ENCODE assay signal across 9 cellular contexts in the genomic region with DNA sequence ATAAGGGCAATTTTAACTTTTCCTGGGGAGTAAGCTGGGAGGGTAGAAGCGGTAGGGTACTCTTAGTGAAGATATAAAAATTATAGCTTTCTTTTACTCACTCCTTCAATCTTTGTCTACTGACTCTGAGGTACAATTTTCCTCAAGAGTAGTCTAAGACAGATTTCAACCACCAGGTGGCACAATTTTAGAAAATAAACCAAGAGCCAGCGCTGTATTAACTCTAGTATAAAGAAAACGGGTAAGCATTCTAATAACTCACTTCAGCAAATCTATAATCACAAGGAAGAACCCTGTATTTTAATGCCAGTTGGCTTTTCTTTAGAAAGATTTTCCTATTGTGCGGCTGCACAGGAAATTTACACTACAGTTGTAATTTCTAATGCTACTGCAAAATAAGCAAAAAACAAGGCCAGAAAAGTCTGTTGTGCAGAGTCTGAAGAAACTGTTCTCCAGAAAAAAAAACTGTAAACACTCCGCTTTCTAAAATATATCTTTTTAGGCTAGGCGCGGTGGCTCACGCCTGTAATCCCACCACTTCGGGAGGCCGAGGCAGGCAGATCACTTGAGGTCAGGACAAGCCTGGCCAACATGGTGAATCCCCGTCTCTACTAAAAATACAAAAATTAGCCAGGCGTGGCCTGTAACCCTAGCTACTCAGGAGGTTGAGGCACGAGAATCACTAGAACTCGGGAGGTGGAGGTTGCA. TPM values are rescaled to one million over a fixed set of nuclear protein-coding genes. Genes with fewer than 3 reads are reported as not detected.
DNase-seq lines count a peak whose midpoint lies in the region; ATAC-seq, FAIRE-seq and TF ChIP-seq lines count a peak whose summit lies in the region.
"Had no signal": no experiment of that assay in that cellular context is flagged by ENCODE, and none has a peak within 500 bp of the region (broad histone marks: within the 10 kb centered on the region; RNA-seq: fewer than 3 reads in every experiment).

No MANE protein-coding gene starts in this region.

- H3K27ac ChIP-seq in endothelial cell of umbilical vein (ENCODE audit: insufficient read depth, low read depth, low read length) (no peak overlapping the region), neural cell (ENCODE audit: low read length) (no peak overlapping the region)

- CTCF ChIA-PET in endothelial cell of umbilical vein (lab: Charles Lee), result interaction anchor here (0.5 to 4.3 kb wide), 25 partner anchors 8 to 733 kb away, joined by 3 to 38 read pairs (median 4); partner anchors contain the start of gene ATMIN

- H4K20me1 ChIP-seq in Loucy (ENCODE audit: insufficient read depth, low read length, poor library complexity, severe bottlenecking) (peaks cover 55% of the 10 kb centered on the region), endothelial cell of umbilical vein (replicated peaks; ENCODE audit: control insufficient read depth, extremely low read depth, insufficient read depth, low read length) (no peaks in the 10 kb centered on the region), neural cell (ENCODE audit: insufficient read depth) (no peaks in the 10 kb centered on the region)

- H3K36me3 Mint-ChIP-seq in activated T-cell treated with anti-CD3 and anti-CD28 coated beads, Interleukin-2, amount 50 U/mL, for 24 hours (ENCODE audit: low read depth), result peaks cover 70% of the 10 kb centered on the region

- H3K27me3 ChIP-seq in Loucy (ENCODE audit: insufficient read depth, low read length, poor library complexity, severe bottlenecking) (no peaks in the 10 kb centered on the region), endothelial cell of umbilical vein (ENCODE audit: control insufficient read depth in 2 of 2, insufficient read depth in 2 of 2, low read length in 2 of 2) (no peaks in the 10 kb centered on the region), neural cell (ENCODE audit: insufficient read depth, low read depth, low read length) (no peaks in the 10 kb centered on the region)

- no peak for DNase-seq in activated T-cell treated with anti-CD3 and anti-CD28 coated beads, Interleukin-2, amount 50 U/mL, for 24 hours
- no peak for DNase-seq in activated T-cell treated with anti-CD3 and anti-CD28 coated beads, Interleukin-2, amount 50 U/mL, for 1 hour
- DNase-seq in T-helper 1 cell (peak in 3 of 5 donors; percentile 27 to 61 (median 31)), endothelial cell of umbilical vein (ENCODE audit: low read depth, low spot score) (peak; percentile 72), iPS-NIHi7 (ENCODE audit: extremely low spot score) (no peak)

- TF ChIP-seq RAD21 in neural cell (conservative IDR thresholded peaks at IDR 0.05), result peak; percentile 60

- TF ChIP-seq POLR2A in endothelial cell of umbilical vein (IDR thresholded peaks at IDR 0.05; ENCODE audit: low read depth, low read length), result no peak

- H3K4me2 ChIP-seq in Loucy (ENCODE audit: low read depth, low read length, poor library complexity, severe bottlenecking) (peak overlapping the region; percentile 96), endothelial cell of umbilical vein (ENCODE audit: insufficient read depth, low read length) (peak overlapping the region; percentile 80), neural cell (ENCODE audit: low read length) (no peak overlapping the region)

- peak overlapping the region; percentile 92 for H3K4me3 Mint-ChIP-seq in activated T-cell treated with anti-CD3 and anti-CD28 coated beads, Interleukin-2, amount 50 U/mL, for 24 hours

- H3K36me3 ChIP-seq in Loucy (ENCODE audit: insufficient read depth, low read length), result no peaks in the 10 kb centered on the region
- no peaks in the 10 kb centered on the region for H3K36me3 ChIP-seq in endothelial cell of umbilical vein (ENCODE audit: control insufficient read depth in 2 of 2, extremely low read depth in 1 of 2, insufficient read depth in 2 of 2, low read length in 2 of 2)
- no peaks in the 10 kb centered on the region for H3K36me3 ChIP-seq in neural cell (ENCODE audit: insufficient read depth, low read length)

- peak overlapping the region; percentile 78 for H3K4me3 ChIP-seq in Loucy (ENCODE audit: low read length, poor library complexity, severe bottlenecking)
- H3K4me3 ChIP-seq in endothelial cell of umbilical vein (replicated peaks in 1 of 3; ENCODE audit: insufficient read depth in 1 of 3, low read depth in 1 of 3, low read length in 3 of 3), result peak overlapping the region in 1 of 3 experiments; percentile 41
- peak overlapping the region; percentile 28 for H3K4me3 ChIP-seq in neural cell (ENCODE audit: low read length)

- peaks cover 73% of the 10 kb centered on the region for H3K4me1 Mint-ChIP-seq in activated T-cell treated with anti-CD3 and anti-CD28 coated beads, Interleukin-2, amount 50 U/mL, for 24 hours (ENCODE audit: low read depth)

- no peak for TF ChIP-seq EP300 in neural cell (conservative IDR thresholded peaks at IDR 0.05; ENCODE audit: poor library complexity, severe bottlenecking)

- no peaks in the 10 kb centered on the region for H3K27me3 Mint-ChIP-seq in activated T-cell treated with anti-CD3 and anti-CD28 coated beads, Interleukin-2, amount 50 U/mL, for 24 hours

- H3K9ac ChIP-seq in Loucy (ENCODE audit: low read depth, low read length, poor library complexity, severe bottlenecking), result peak overlapping the region; percentile 64
- peak overlapping the region; percentile 25 for H3K9ac ChIP-seq in endothelial cell of umbilical vein (replicated peaks; ENCODE audit: extremely low read depth, insufficient read depth, low read length)
- H3K9ac ChIP-seq in neural cell (ENCODE audit: low read length), result no peak overlapping the region

- no peak for ATAC-seq in GM19035 (IDR thresholded peaks at IDR 0.05; ENCODE audit: unreplicated experiment)
- ATAC-seq: left colon had no signal

- FAIRE-seq in endothelial cell of umbilical vein (lab: Jason Lieb, UNC), result peak; percentile 71

- H3K4me1 ChIP-seq in Loucy (ENCODE audit: insufficient read depth, low read length, poor library complexity, severe bottlenecking) (peaks cover 64% of the 10 kb centered on the region), endothelial cell of umbilical vein (ENCODE audit: control insufficient read depth, extremely low read depth, insufficient read depth, low read length) (peaks cover 19% of the 10 kb centered on the region)

- no peaks in the 10 kb centered on the region for H3K9me3 Mint-ChIP-seq in activated T-cell treated with anti-CD3 and anti-CD28 coated beads, Interleukin-2, amount 50 U/mL, for 24 hours

- H3K27ac Mint-ChIP-seq in activated T-cell treated with anti-CD3 and anti-CD28 coated beads, Interleukin-2, amount 50 U/mL, for 24 hours, result peak overlapping the region; percentile 97

- H3K9me2 ChIP-seq in Loucy (replicated peaks; ENCODE audit: low read depth, low read length), result no peaks in the 10 kb centered on the region
- H3K9me2 ChIP-seq in neural cell (ENCODE audit: insufficient read depth, low read length), result no peaks in the 10 kb centered on the region

- H3K79me2 ChIP-seq in Loucy (ENCODE audit: insufficient read depth, low read length) (peaks cover 89% of the 10 kb centered on the region), endothelial cell of umbilical vein (ENCODE audit: control insufficient read depth, insufficient read depth, low read length) (peaks cover 88% of the 10 kb centered on the region), neural cell (replicated peaks; ENCODE audit: insufficient read depth, low read length) (peaks cover 52% of the 10 kb centered on the region)

- dilution Hi-C loops in endothelial cell of umbilical vein (cut with MboI; ENCODE audit: extremely low pct_ligation_motif_present, low sequenced_read_pairs), result no loop called here

- TF ChIP-seq CTCF in Loucy (conservative IDR thresholded peaks at IDR 0.05; ENCODE audit: low read length), result peak; percentile 73
- TF ChIP-seq CTCF in endothelial cell of umbilical vein (IDR thresholded peaks at IDR 0.05; ENCODE audit: extremely low read depth in 1 of 2, insufficient read depth in 1 of 2, low read depth in 1 of 2, low read length in 2 of 2), result peak; percentile 34 to 44
- peak; percentile 73 for TF ChIP-seq CTCF in neural cell (IDR thresholded peaks at IDR 0.05; ENCODE audit: poor library complexity, severe bottlenecking)

- POLR2A ChIA-PET in endothelial cell of umbilical vein (lab: Charles Lee), result interaction anchor here (1.4 to 1.5 kb wide), 2 partner anchors 12 to 67 kb away, joined by 5 to 7 read pairs; no protein-coding TSS in a partner anchor

- no peak overlapping the region for H2AFZ ChIP-seq in Loucy (ENCODE audit: low read length)
- H2AFZ ChIP-seq in endothelial cell of umbilical vein (ENCODE audit: low read depth, low read length), result no peak overlapping the region
- H2AFZ ChIP-seq in neural cell (ENCODE audit: low read depth, low read length), result no peak overlapping the region

- BruUV-seq in endothelial cell of umbilical vein (replicated peaks; lab: Mats Ljungman, UMichigan), result no TSS peak

- intact Hi-C loops in endothelial cell of umbilical vein (cut with micrococcal nuclease), result loop anchor here (1.0 kb wide), 2 partner anchors 80 to 734 kb away; no protein-coding TSS in a partner anchor

- no peaks in the 10 kb centered on the region for H3K9me1 ChIP-seq in endothelial cell of umbilical vein (replicated peaks; ENCODE audit: control insufficient read depth, extremely low read depth, insufficient read depth, low read length)

- H3F3A ChIP-seq in Loucy (ENCODE audit: low read depth), result no peaks in the 10 kb centered on the region
- no peaks in the 10 kb centered on the region for H3F3A ChIP-seq in neural cell (ENCODE audit: insufficient read depth, low read length, poor library complexity, severe bottlenecking)

- H3K9me3 ChIP-seq in Loucy (ENCODE audit: insufficient read depth, low read depth, low read length) (no peaks in the 10 kb centered on the region), endothelial cell of umbilical vein (replicated peaks; ENCODE audit: control insufficient read depth, insufficient read depth, low read length) (no peaks in the 10 kb centered on the region), neural cell (ENCODE audit: low read length) (no peaks in the 10 kb centered on the region)

RNA-seq across cellular contexts. Expression of gene CMC2, which starts 1.9 kb away (rescaled TPM):
- 96.6 and 97.8 TPM in 2 replicates for total RNA-seq in endothelial cell of umbilical vein
- polyA plus RNA-seq in endothelial cell of umbilical vein (121 and 216 TPM in 2 replicates), neural cell (168 and 172 TPM in 2 replicates)
- polyA plus RNA-seq in endothelial cell of umbilical vein (2011; cell fraction: cytosol; rRNA removed), result 137 and 142 TPM in 2 replicates
- 56.7 and 68.7 TPM in 2 replicates for polyA plus RNA-seq in endothelial cell of umbilical vein (2011; cell fraction: nucleus; rRNA removed)
- 131 and 158 TPM in 2 replicates for polyA plus RNA-seq in endothelial cell of umbilical vein (2012)
- polyA minus RNA-seq in endothelial cell of umbilical vein (55.9 and 57.2 TPM in 2 replicates), neural cell (31.7 and 41.3 TPM in 2 replicates)
- polyA minus RNA-seq in endothelial cell of umbilical vein (2011; cell fraction: cytosol; rRNA and poly(A)+ RNA removed), result 63.2 TPM
- 42.8 and 56.9 TPM in 2 replicates for polyA minus RNA-seq in endothelial cell of umbilical vein (2011; cell fraction: nucleus; rRNA and poly(A)+ RNA removed)

RNA-seq across cellular contexts. Expression of gene CENPN, which starts 2.2 kb away (rescaled TPM):
- 52.4 and 53.4 TPM in 2 replicates for total RNA-seq in endothelial cell of umbilical vein
- polyA plus RNA-seq in endothelial cell of umbilical vein (15.3 and 17.6 TPM in 2 replicates), neural cell (1.9 and 5.3 TPM in 2 replicates)
- 60.9 and 63.6 TPM in 2 replicates for polyA plus RNA-seq in endothelial cell of umbilical vein (2011; cell fraction: cytosol; rRNA removed)
- polyA plus RNA-seq in endothelial cell of umbilical vein (2011; cell fraction: nucleus; rRNA removed), result 43.5 and 45.6 TPM in 2 replicates
- polyA plus RNA-seq in endothelial cell of umbilical vein (2012), result 48.3 and 126 TPM in 2 replicates
- polyA minus RNA-seq in endothelial cell of umbilical vein (24.4 and 35.3 TPM in 2 replicates), neural cell (2.7 and 2.9 TPM in 2 replicates)
- polyA minus RNA-seq in endothelial cell of umbilical vein (2011; cell fraction: cytosol; rRNA and poly(A)+ RNA removed), result 113 TPM
- polyA minus RNA-seq in endothelial cell of umbilical vein (2011; cell fraction: nucleus; rRNA and poly(A)+ RNA removed), result 21.2 and 22.7 TPM in 2 replicates

RNA-seq across cellular contexts. Expression of gene ATMIN, which starts 30.8 kb away (rescaled TPM):
- total RNA-seq in endothelial cell of umbilical vein, result 22.4 and 25.3 TPM in 2 replicates
- polyA plus RNA-seq in endothelial cell of umbilical vein (15.0 and 15.8 TPM in 2 replicates), neural cell (62.3 and 75.9 TPM in 2 replicates)
- 14.2 and 15.8 TPM in 2 replicates for polyA plus RNA-seq in endothelial cell of umbilical vein (2011; cell fraction: cytosol; rRNA removed)
- 14.1 and 17.2 TPM in 2 replicates for polyA plus RNA-seq in endothelial cell of umbilical vein (2011; cell fraction: nucleus; rRNA removed)
- 16.6 and 22.5 TPM in 2 replicates for polyA plus RNA-seq in endothelial cell of umbilical vein (2012)
- polyA minus RNA-seq in endothelial cell of umbilical vein (27.0 and 30.2 TPM in 2 replicates), neural cell (119 and 120 TPM in 2 replicates)
- 32.6 TPM for polyA minus RNA-seq in endothelial cell of umbilical vein (2011; cell fraction: cytosol; rRNA and poly(A)+ RNA removed)
- polyA minus RNA-seq in endothelial cell of umbilical vein (2011; cell fraction: nucleus; rRNA and poly(A)+ RNA removed), result 15.1 and 21.4 TPM in 2 replicates

Comparison
In these comparisons a context has a peak if more than half of its experiments do, and no peak if none do; other contexts are left out.
1. DNase-seq: peak in T-helper 1 cell (3 of 5) and endothelial cell of umbilical vein (single experiment); none in activated T-cell treated with anti-CD3 and anti-CD28 coated beads, Interleukin-2, amount 50 U/mL, for 24 hours (single experiment), activated T-cell treated with anti-CD3 and anti-CD28 coated beads, Interleukin-2, amount 50 U/mL, for 1 hour (single experiment) and iPS-NIHi7 (single experiment).
2. Peak in every context shown above with its lines, with median percentiles within 50 percentile points of each other: CTCF ChIP-seq.